In genomic region chr3:98564282-98565005, GRCh38 we compare ENCODE assay signal across 12 cellular contexts. TPM values are rescaled to one million over a fixed set of nuclear protein-coding genes. Genes with fewer than 3 reads are reported as not detected.
DNase-seq lines count a peak whose midpoint lies in the region; ATAC-seq lines count a peak whose summit lies in the region.
"Had no signal": no experiment of that assay in that cellular context is flagged by ENCODE, and none has a peak within 500 bp of the region (broad histone marks: within the 10 kb centered on the region; RNA-seq: fewer than 3 reads in every experiment).

No MANE protein-coding gene starts in this region.

- no peak overlapping the region for H3K4me3 ChIP-seq in SJSA1
- no peak overlapping the region for H3K4me3 ChIP-seq in naive thymus-derived CD4-positive, alpha-beta T cell (ENCODE audit: low read length)
- H3K4me3 ChIP-seq: esophagus muscularis mucosa, SK-N-MC had no signal

- peak overlapping the region; percentile 69 to 95 (median 86) for H3K27ac Mint-ChIP-seq in naive thymus-derived CD4-positive, alpha-beta T cell

- POLR2A ChIA-PET in naive thymus-derived CD4-positive, alpha-beta T cell (lab: Charles Lee): interaction anchor here (0.8 to 2.7 kb wide), 5 partner anchors 12 to 42 kb away, joined by 4 to 10 read pairs (median 5); partner anchors contain the start of genes CLDND1 and CPOX

- peaks cover 18 to 79% (median 53%) of the 10 kb centered on the region in 7 donors for H3K4me1 Mint-ChIP-seq in naive thymus-derived CD4-positive, alpha-beta T cell

- H3K4me1 ChIP-seq in SJSA1 (replicated peaks): peaks cover 39% of the 10 kb centered on the region
- peaks cover 32 to 69% of the 10 kb centered on the region in 2 donors for H3K4me1 ChIP-seq in naive thymus-derived CD4-positive, alpha-beta T cell (ENCODE audit: control insufficient read depth in 2 of 2, insufficient read depth in 2 of 2, low read length in 2 of 2)
- H3K4me1 ChIP-seq: esophagus muscularis mucosa had no signal

- intact Hi-C loops in naive thymus-derived CD4-positive, alpha-beta T cell (cut with micrococcal nuclease): loop anchor here in 1 of 2 donors (1.0 kb wide), 2 partner anchors 8 to 42 kb away; partner anchors contain the start of gene CLDND1

- peak overlapping the region; percentile 43 for H3K27ac ChIP-seq in SJSA1
- H3K27ac ChIP-seq in naive thymus-derived CD4-positive, alpha-beta T cell (ENCODE audit: low read depth, low read length): peak overlapping the region; percentile 42
- H3K27ac ChIP-seq: esophagus muscularis mucosa, SK-N-MC had no signal

- CTCF ChIA-PET in naive thymus-derived CD4-positive, alpha-beta T cell (lab: Charles Lee): interaction anchor here (0.9 to 1.1 kb wide), 2 partner anchors 9 to 42 kb away, joined by 3 to 4 read pairs; partner anchors contain the start of gene CLDND1

- no peak for DNase-seq in activated CD4-positive, CD25-positive, alpha-beta regulatory T cell (lab: John Stamatoyannopoulos, UW)
- DNase-seq in SJSA1 (ENCODE audit: low read depth in 1 of 2, low spot score in 2 of 2) (no peak), hepatic stellate cell (ENCODE audit: low spot score) (no peak), NCI-H774 (lab: John Stamatoyannopoulos, UW) (no peak)
- DNase-seq in naive thymus-derived CD4-positive, alpha-beta T cell: peak in 5 of 9 donors; percentile 5 to 34 (median 12)
- DNase-seq: left cardiac atrium, NCI-H1105 treated with DMSO at 0.1 percent for 48 hours had no signal

- H3K4me3 Mint-ChIP-seq in naive thymus-derived CD4-positive, alpha-beta T cell: peak overlapping the region; percentile 35 to 84 (median 58)

- peaks cover 0 to 8% (median 0%) of the 10 kb centered on the region in 11 donors for H3K9me3 Mint-ChIP-seq in naive thymus-derived CD4-positive, alpha-beta T cell

- H3K27me3 Mint-ChIP-seq in naive thymus-derived CD4-positive, alpha-beta T cell: no peaks in the 10 kb centered on the region

- H3K36me3 Mint-ChIP-seq in naive thymus-derived CD4-positive, alpha-beta T cell: peaks cover 0 to 29% (median 0%) of the 10 kb centered on the region in 5 donors

- peak; percentile 48 to 54 for ATAC-seq in activated CD4-positive, CD25-positive, alpha-beta regulatory T cell treated with anti-CD3 and anti-CD28 coated beads, Interleukin-2, amount 50 U/mL, for 24 hours
- peak; percentile 3 for ATAC-seq in HG02588 (IDR thresholded peaks at IDR 0.05; ENCODE audit: unreplicated experiment)
- ATAC-seq in naive thymus-derived CD4-positive, alpha-beta T cell: peak; percentile 69
- no peak for ATAC-seq in HG03139 (IDR thresholded peaks at IDR 0.05; ENCODE audit: unreplicated experiment)

- no peaks in the 10 kb centered on the region for H3K36me3 ChIP-seq in SJSA1
- no peaks in the 10 kb centered on the region for H3K36me3 ChIP-seq in naive thymus-derived CD4-positive, alpha-beta T cell (ENCODE audit: control insufficient read depth in 2 of 3, insufficient read depth in 3 of 3, low read length in 3 of 3)
- H3K36me3 ChIP-seq: esophagus muscularis mucosa had no signal

- no peaks in the 10 kb centered on the region for H3K9me3 ChIP-seq in SJSA1 (replicated peaks)
- no peaks in the 10 kb centered on the region for H3K9me3 ChIP-seq in naive thymus-derived CD4-positive, alpha-beta T cell (ENCODE audit: control insufficient read depth in 2 of 3, low read length in 3 of 3)
- H3K9me3 ChIP-seq: esophagus muscularis mucosa had no signal

- no peaks in the 10 kb centered on the region for H3K27me3 ChIP-seq in SJSA1 (replicated peaks)
- H3K27me3 ChIP-seq in naive thymus-derived CD4-positive, alpha-beta T cell (ENCODE audit: control insufficient read depth in 2 of 2, insufficient read depth in 2 of 2, low read length in 2 of 2): no peaks in the 10 kb centered on the region
- H3K27me3 ChIP-seq: esophagus muscularis mucosa had no signal

RNA-seq across cellular contexts. Expression of gene CPOX, which starts 29.0 kb away (rescaled TPM):
- 38.5 and 46.6 TPM in 2 replicates for total RNA-seq in SJSA1 (2014; rRNA removed; shearing (Covaris generic))
- 10 to 100 TPM; 11.4 to 67.5 (median 21.6) TPM for total RNA-seq in naive thymus-derived CD4-positive, alpha-beta T cell
- polyA plus RNA-seq in naive thymus-derived CD4-positive, alpha-beta T cell: 1 to 10 TPM; 2.7 to 6.2 TPM

RNA-seq across cellular contexts. Expression of gene GPR15, which starts 32.7 kb away (rescaled TPM):
- total RNA-seq in SJSA1 (2014; rRNA removed; shearing (Covaris generic)): not detected in 2 replicates
- total RNA-seq in naive thymus-derived CD4-positive, alpha-beta T cell: 10 to 100 TPM in 2 of 5 experiments, 1 to 10 TPM in 3; 3.3 to 24.2 (median 5.1) TPM
- polyA plus RNA-seq in naive thymus-derived CD4-positive, alpha-beta T cell: under 1 TPM; 0.52 to 0.79 TPM

RNA-seq across cellular contexts. Expression of gene CLDND1, which starts 41.7 kb away (rescaled TPM):
- 139 and 213 TPM in 2 replicates for total RNA-seq in SJSA1 (2014; rRNA removed; shearing (Covaris generic))
- 100 to 1,000 TPM; 100 to 478 (median 132) TPM for total RNA-seq in naive thymus-derived CD4-positive, alpha-beta T cell
- polyA plus RNA-seq in naive thymus-derived CD4-positive, alpha-beta T cell: 10 to 100 TPM; 40.6 to 47.4 TPM

Comparison
In these comparisons a context has a peak if more than half of its experiments do, and no peak if none do; other contexts are left out.
1. DNase-seq: peak in naive thymus-derived CD4-positive, alpha-beta T cell (5 of 9); none in activated CD4-positive, CD25-positive, alpha-beta regulatory T cell (0 of 4), SJSA1 (0 of 2), hepatic stellate cell (single experiment) and NCI-H774 (single experiment).